2 cellular contexts compared by ENCODE assay signal in genomic region chr20:63223121-63223825, GRCh38.
TF ChIP-seq lines count a peak whose summit lies in the region.

No MANE protein-coding gene starts in this region.

TF ChIP-seq in HEK293, 187 proteins besides CTCF, POLR2A, EP300 and RAD21 (continues in another document):
- TF ChIP-seq KLF17 (tag by site-specific recombination; IDR thresholded peaks at IDR 0.05) (no peak), ZNF26 (tag by site-specific recombination; IDR thresholded peaks at IDR 0.05) (no peak), REST (tag by site-specific recombination; IDR thresholded peaks at IDR 0.05) (peak; percentile 58), ZNF768 (tag by site-specific recombination; IDR thresholded peaks at IDR 0.05) (no peak), ZFP3 (tag by site-specific recombination; IDR thresholded peaks at IDR 0.05; ENCODE audit: low read depth) (no peak), PRDM6 (tag by site-specific recombination; IDR thresholded peaks at IDR 0.05) (no peak), ZNF707 (tag by site-specific recombination; IDR thresholded peaks at IDR 0.05) (no peak), ZNF843 (tag by site-specific recombination; IDR thresholded peaks at IDR 0.05) (no peak), ZNF155 (tag by site-specific recombination; IDR thresholded peaks at IDR 0.05) (no peak), ZNF23 (tag by site-specific recombination; IDR thresholded peaks at IDR 0.05; ENCODE audit: borderline replicate concordance) (no peak), ZNF449 (tag by site-specific recombination; IDR thresholded peaks at IDR 0.05) (no peak), MZF1 (tag by site-specific recombination; IDR thresholded peaks at IDR 0.05; ENCODE audit: borderline replicate concordance) (no peak), ZNF473 (tag by site-specific recombination; IDR thresholded peaks at IDR 0.05) (no peak), ZNF654 (tag by site-specific recombination; IDR thresholded peaks at IDR 0.05; ENCODE audit: low read depth) (peak; percentile 89)

TF ChIP-seq in HepG2, 621 proteins besides CTCF, POLR2A, EP300 and RAD21 (continues in another document):
- TF ChIP-seq ERF (CRISPR knock-in tag; IDR thresholded peaks at IDR 0.05): peak; percentile 27; the same call in 1 of the 2 replicates
- TF ChIP-seq ZHX1 (CRISPR knock-in tag; IDR thresholded peaks at IDR 0.05; ENCODE audit: low read depth): no peak
- TF ChIP-seq ARID5B (CRISPR knock-in tag; IDR thresholded peaks at IDR 0.05): 0 out of 2 replicates have a peak, but pooled peaks have one; percentile 8
- TF ChIP-seq HMGXB3 (CRISPR knock-in tag; IDR thresholded peaks at IDR 0.05; ENCODE audit: borderline replicate concordance): 0 out of 2 replicates have a peak, but pooled peaks have one; percentile 29
- TF ChIP-seq KDM2A (CRISPR knock-in tag; IDR thresholded peaks at IDR 0.05; ENCODE audit: borderline replicate concordance, low read depth): peak; percentile 28; the same call in 1 of the 2 replicates
- peak; percentile 47; the same call in 1 of the 2 replicates for TF ChIP-seq KDM4B (CRISPR knock-in tag; IDR thresholded peaks at IDR 0.05)
- TF ChIP-seq MTA1 (CRISPR knock-in tag; IDR thresholded peaks at IDR 0.05; ENCODE audit: borderline replicate concordance): peak; percentile 33; the same call in 1 of the 2 replicates
- peak; percentile 26; the same call in 1 of the 2 replicates for TF ChIP-seq NFYB (CRISPR knock-in tag; IDR thresholded peaks at IDR 0.05)
- TF ChIP-seq RBM22 (optimal IDR thresholded peaks at IDR 0.05; ENCODE audit: low read length): no peak
- 0 out of 2 replicates have a peak, but pooled peaks have one; percentile 75 for TF ChIP-seq ZNF598 (CRISPR knock-in tag; IDR thresholded peaks at IDR 0.05; ENCODE audit: borderline replicate concordance)
- no peak for TF ChIP-seq ZNF784 (CRISPR knock-in tag; IDR thresholded peaks at IDR 0.05; ENCODE audit: borderline replicate concordance)
- TF ChIP-seq MYNN (CRISPR knock-in tag; IDR thresholded peaks at IDR 0.05; ENCODE audit: low read depth): peak; percentile 33; the same call in 1 of the 2 replicates
- TF ChIP-seq SMAD1 (CRISPR knock-in tag; IDR thresholded peaks at IDR 0.05; ENCODE audit: borderline replicate concordance, low read depth): 0 out of 2 replicates have a peak, but pooled peaks have one; percentile 26
- TF ChIP-seq GATAD1 (CRISPR knock-in tag; IDR thresholded peaks at IDR 0.05): peak; percentile 60; the same call in 1 of the 2 replicates
- 0 out of 2 replicates have a peak, but pooled peaks have one; percentile 45 for TF ChIP-seq ZNF280B (CRISPR knock-in tag; IDR thresholded peaks at IDR 0.05; ENCODE audit: borderline replicate concordance)
- TF ChIP-seq MXI1 (IDR thresholded peaks at IDR 0.05; ENCODE audit: borderline replicate concordance, low read depth, low read length): 0 out of 3 replicates have a peak, but pooled peaks have one; percentile 9
- TF ChIP-seq THAP11 (CRISPR knock-in tag; IDR thresholded peaks at IDR 0.05): peak; percentile 29; the same call in 1 of the 2 replicates
- 0 out of 2 replicates have a peak, but pooled peaks have one; percentile 18 for TF ChIP-seq DRAP1 (CRISPR knock-in tag; IDR thresholded peaks at IDR 0.05)
- TF ChIP-seq XRCC5 (optimal IDR thresholded peaks at IDR 0.05; ENCODE audit: low read length): peak; percentile 82
- TF ChIP-seq ZNF839 (CRISPR knock-in tag; IDR thresholded peaks at IDR 0.05; ENCODE audit: borderline replicate concordance): peak; percentile 32; the same call in 1 of the 2 replicates
- no peak for TF ChIP-seq FIP1L1 (IDR thresholded peaks at IDR 0.05; ENCODE audit: borderline replicate concordance, insufficient read depth, low read depth, low read length)
- TF ChIP-seq CBX5 (CRISPR knock-in tag; IDR thresholded peaks at IDR 0.05; ENCODE audit: borderline replicate concordance): peak; percentile 35; the same call in 1 of the 2 replicates
- TF ChIP-seq NPAS2 (CRISPR knock-in tag; IDR thresholded peaks at IDR 0.05; ENCODE audit: borderline replicate concordance): no peak
- TF ChIP-seq EZH2 (conservative IDR thresholded peaks at IDR 0.05; ENCODE audit: low read depth, low read length): peak; percentile 41; the same call in 1 of the 2 replicates
- peak; percentile 49 for TF ChIP-seq SMC3 (IDR thresholded peaks at IDR 0.05; ENCODE audit: low read length)
- TF ChIP-seq TFE3 (CRISPR knock-in tag; IDR thresholded peaks at IDR 0.05): 0 out of 2 replicates have a peak, but pooled peaks have one; percentile 39
- 0 out of 2 replicates have a peak, but pooled peaks have one; percentile 32 for TF ChIP-seq TSC22D2 (CRISPR knock-in tag; IDR thresholded peaks at IDR 0.05; ENCODE audit: borderline replicate concordance)
- 0 out of 2 replicates have a peak, but pooled peaks have one; percentile 54 for TF ChIP-seq ZNF747 (CRISPR knock-in tag; IDR thresholded peaks at IDR 0.05; ENCODE audit: borderline replicate concordance)
- TF ChIP-seq STAG1 (CRISPR knock-in tag; IDR thresholded peaks at IDR 0.05): peak; percentile 84
- peak; percentile 41; the same call in 1 of the 2 replicates for TF ChIP-seq FOXO1 (CRISPR knock-in tag; IDR thresholded peaks at IDR 0.05)
- TF ChIP-seq PATZ1 (CRISPR knock-in tag; IDR thresholded peaks at IDR 0.05): peak; percentile 34; the same call in 1 of the 2 replicates
- 0 out of 2 replicates have a peak, but pooled peaks have one; percentile 13 for TF ChIP-seq ETV5 (CRISPR knock-in tag; IDR thresholded peaks at IDR 0.05; ENCODE audit: borderline replicate concordance)
- TF ChIP-seq NFE2L1 (CRISPR knock-in tag; IDR thresholded peaks at IDR 0.05; ENCODE audit: borderline replicate concordance): no peak
